Comparison of ENCODE assay signal across 5 cellular contexts in the genomic region with DNA sequence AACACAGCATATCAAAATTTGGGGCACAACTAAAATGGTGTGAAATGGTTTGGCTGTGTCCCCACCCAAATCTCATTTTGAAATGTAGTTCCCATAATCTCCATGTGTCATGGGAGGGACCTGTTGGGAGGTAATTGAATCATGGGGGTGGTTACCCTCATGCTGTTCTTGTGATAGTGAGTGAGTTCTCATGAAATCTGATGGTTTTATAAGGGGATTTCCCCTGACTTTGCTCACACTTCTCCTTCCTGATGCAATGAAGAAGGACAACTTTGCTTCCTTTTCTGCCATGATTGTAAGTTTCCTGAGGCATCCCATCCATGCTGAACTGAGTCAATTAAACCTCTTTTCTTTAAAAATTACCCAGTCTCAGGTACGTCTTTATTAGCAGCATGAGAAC.
DNase-seq lines count a peak whose midpoint lies in the region; ATAC-seq and TF ChIP-seq lines count a peak whose summit lies in the region.
"Not testable (repeated sequence)": the region's sequence is repeated elsewhere in the genome, so short reads cannot be mapped to it uniquely, and the experiment has no call there.

No MANE protein-coding gene starts in this region.

- TF ChIP-seq CTCF in activated CD8-positive, alpha-beta T cell treated with anti-CD3 and anti-CD28 coated beads for 36 hours (IDR thresholded peaks at IDR 0.05); right atrium auricular region (IDR thresholded peaks at IDR 0.05): not testable (repeated sequence)

- H3K4me1 Mint-ChIP-seq in activated CD8-positive, alpha-beta T cell treated with anti-CD3 and anti-CD28 coated beads for 36 hours (ENCODE audit: low read depth); activated T-helper 17 cell treated with anti-CD3 and anti-CD28 coated beads, Interleukin-2, amount 50 U/mL, for 72 hours: not testable (repeated sequence)

- not testable (repeated sequence) for H3K27me3 ChIP-seq in right atrium auricular region

- peak; percentile 28 for DNase-seq in CD1c-positive myeloid dendritic cell (ENCODE audit: extremely low spot score)
- not testable (repeated sequence) for DNase-seq in activated CD8-positive, alpha-beta T cell treated with anti-CD3 and anti-CD28 coated beads for 36 hours; stimulated activated naive CD8-positive, alpha-beta T cell treated with anti-CD3 and anti-CD28 coated beads, Interleukin-15, Interleukin-2, amounts not matched to agents 100 U/mL and 50 U/mL, for 24 hours
- DNase-seq in right atrium auricular region (ENCODE audit: low spot score): peak; percentile 5

- H3K27ac ChIP-seq in right atrium auricular region: not testable (repeated sequence)

- intact Hi-C loops in activated CD8-positive, alpha-beta T cell treated with anti-CD3 and anti-CD28 coated beads for 36 hours (cut with micrococcal nuclease): not testable (repeated sequence)

- H3K27me3 Mint-ChIP-seq in activated CD8-positive, alpha-beta T cell treated with anti-CD3 and anti-CD28 coated beads for 36 hours: peaks cover 25% of the 10 kb centered on the region
- peaks cover 17% of the 10 kb centered on the region for H3K27me3 Mint-ChIP-seq in activated T-helper 17 cell treated with anti-CD3 and anti-CD28 coated beads, Interleukin-2, amount 50 U/mL, for 72 hours

- H3K9me3 ChIP-seq in right atrium auricular region: not testable (repeated sequence)

- H3K27ac Mint-ChIP-seq in activated CD8-positive, alpha-beta T cell treated with anti-CD3 and anti-CD28 coated beads for 36 hours; activated T-helper 17 cell treated with anti-CD3 and anti-CD28 coated beads, Interleukin-2, amount 50 U/mL, for 72 hours: not testable (repeated sequence)

- not testable (repeated sequence) for H3K36me3 ChIP-seq in right atrium auricular region

- ATAC-seq in activated CD8-positive, alpha-beta T cell treated with anti-CD3 and anti-CD28 coated beads for 36 hours: peak; percentile 64
- ATAC-seq in activated T-helper 17 cell treated with anti-CD3 and anti-CD28 coated beads, Interleukin-2, amount 50 U/mL, for 72 hours (replicated peaks): peak; percentile 40
- peak; percentile 36 for ATAC-seq in stimulated activated naive CD8-positive, alpha-beta T cell treated with anti-CD3 and anti-CD28 coated beads, Interleukin-15, Interleukin-2, amounts not matched to agents 100 U/mL and 50 U/mL, for 24 hours

- not testable (repeated sequence) for H3K4me1 ChIP-seq in right atrium auricular region

- not testable (repeated sequence) for H3K36me3 Mint-ChIP-seq in activated CD8-positive, alpha-beta T cell treated with anti-CD3 and anti-CD28 coated beads for 36 hours (ENCODE audit: low read depth); activated T-helper 17 cell treated with anti-CD3 and anti-CD28 coated beads, Interleukin-2, amount 50 U/mL, for 72 hours (ENCODE audit: low read depth)

- CTCF ChIA-PET in activated CD8-positive, alpha-beta T cell treated with anti-CD3 and anti-CD28 coated beads for 36 hours (lab: Charles Lee): interaction anchor here (1.6 kb wide), 1 partner anchor 30 kb away, joined by 3 read pairs; no protein-coding TSS in a partner anchor

- POLR2A ChIA-PET in activated CD8-positive, alpha-beta T cell treated with anti-CD3 and anti-CD28 coated beads for 36 hours (lab: Charles Lee): interaction anchor here (0.6 kb wide), 1 partner anchor 992 kb away, joined by 3 read pairs; no protein-coding TSS in a partner anchor

- not testable (repeated sequence) for H3K9me3 Mint-ChIP-seq in activated CD8-positive, alpha-beta T cell treated with anti-CD3 and anti-CD28 coated beads for 36 hours; activated T-helper 17 cell treated with anti-CD3 and anti-CD28 coated beads, Interleukin-2, amount 50 U/mL, for 72 hours

- H3K4me3 ChIP-seq in right atrium auricular region: not testable (repeated sequence)

- H3K4me3 Mint-ChIP-seq in activated CD8-positive, alpha-beta T cell treated with anti-CD3 and anti-CD28 coated beads for 36 hours; activated T-helper 17 cell treated with anti-CD3 and anti-CD28 coated beads, Interleukin-2, amount 50 U/mL, for 72 hours: not testable (repeated sequence)
